13 cellular contexts compared by ENCODE assay signal in genomic region chr2:158045362-158045761, GRCh38. TPM values are rescaled to one million over a fixed set of nuclear protein-coding genes. Genes with fewer than 3 reads are reported as not detected.
A peak's percentile ranks its signal among the peaks of the same experiment; 100 is the strongest.
DNase-seq lines count a peak whose midpoint lies in the region; ATAC-seq lines count a peak whose summit lies in the region.
"Had no signal": no experiment of that assay in that cellular context is flagged by ENCODE, and none has a peak within 500 bp of the region (broad histone marks: within the 10 kb centered on the region; RNA-seq: fewer than 3 reads in every experiment).

No MANE protein-coding gene starts in this region.

- H3K4me3 Mint-ChIP-seq in activated CD8-positive, alpha-beta T cell treated with anti-CD3 and anti-CD28 coated beads, Interleukin-2, amount 10 ng/mL, durations not matched to agents 7 days and 5 days = no peak overlapping the region
- H3K4me3 Mint-ChIP-seq: nephron progenitor cell had no signal

- no peak overlapping the region for H3K27ac Mint-ChIP-seq in activated CD8-positive, alpha-beta T cell treated with anti-CD3 and anti-CD28 coated beads, Interleukin-2, amount 10 ng/mL, durations not matched to agents 7 days and 5 days

- POLR2A ChIA-PET in activated CD8-positive, alpha-beta T cell treated with anti-CD3 and anti-CD28 coated beads, Interleukin-2, amount 10 ng/mL, durations not matched to agents 7 days and 5 days (lab: Charles Lee) = no interaction called here

- no peaks in the 10 kb centered on the region for H3K36me3 Mint-ChIP-seq in activated CD8-positive, alpha-beta T cell treated with anti-CD3 and anti-CD28 coated beads, Interleukin-2, amount 10 ng/mL, durations not matched to agents 7 days and 5 days (ENCODE audit: low read depth)

- H3K4me1 Mint-ChIP-seq in activated CD8-positive, alpha-beta T cell treated with anti-CD3 and anti-CD28 coated beads, Interleukin-2, amount 10 ng/mL, durations not matched to agents 7 days and 5 days (ENCODE audit: low read depth) = no peaks in the 10 kb centered on the region

- H3K27me3 Mint-ChIP-seq in activated CD8-positive, alpha-beta T cell treated with anti-CD3 and anti-CD28 coated beads, Interleukin-2, amount 10 ng/mL, durations not matched to agents 7 days and 5 days (ENCODE audit: low read depth) = peaks cover 7% of the 10 kb centered on the region

- CTCF ChIA-PET in activated CD8-positive, alpha-beta T cell treated with anti-CD3 and anti-CD28 coated beads, Interleukin-2, amount 10 ng/mL, durations not matched to agents 7 days and 5 days (lab: Charles Lee) = no interaction called here

- H3K4me3 ChIP-seq in H7 (ENCODE audit: insufficient read depth, low read depth, low read length) = no peak overlapping the region

- H3K36me3 ChIP-seq in H7 (replicated peaks; ENCODE audit: control insufficient read depth, insufficient read depth, low read length) = no peaks in the 10 kb centered on the region

- peak; percentile 19 for DNase-seq in COLO668 (lab: John Stamatoyannopoulos, UW; ENCODE audit: unreplicated experiment)
- peak; percentile 45 for DNase-seq in H7
- DNase-seq in SK-MEL-5 (ENCODE audit: low read depth, low spot score) = peak; percentile 22
- DNase-seq in kidney tubule cell (ENCODE audit: low spot score) = peak; percentile 45
- no peak for DNase-seq in left cardiac atrium
- DNase-seq in GDM1 (lab: John Stamatoyannopoulos, UW) = no peak
- no peak for DNase-seq in activated CD8-positive, alpha-beta T cell treated with anti-CD3 and anti-CD28 coated beads, Interleukin-2, amount 10 ng/mL, durations not matched to agents 7 days and 5 days
- no peak for DNase-seq in stimulated activated CD4-positive, alpha-beta T cell treated with anti-CD3 and anti-CD28 coated beads, Interleukin-12 subunit alpha, Interleukin-12 subunit beta, amount 100 ng/mL, for 4 hours
- DNase-seq: aorta, NCI-H510A treated with DMSO at 0.1 percent for 48 hours, nephron progenitor cell, substantia nigra had no signal

- no peaks in the 10 kb centered on the region for H3K27me3 ChIP-seq in H7 (ENCODE audit: control insufficient read depth, insufficient read depth, low read length)

- intact Hi-C loops in left cardiac atrium (cut with DNase I) = no loop called here

- H3K9me3 Mint-ChIP-seq in activated CD8-positive, alpha-beta T cell treated with anti-CD3 and anti-CD28 coated beads, Interleukin-2, amount 10 ng/mL, durations not matched to agents 7 days and 5 days (ENCODE audit: insufficient read depth) = no peaks in the 10 kb centered on the region
- H3K9me3 Mint-ChIP-seq: nephron progenitor cell had no signal

- ATAC-seq in left cardiac atrium = no peak
- no peak for ATAC-seq in activated CD8-positive, alpha-beta T cell treated with anti-CD3 and anti-CD28 coated beads, Interleukin-2, amount 10 ng/mL, durations not matched to agents 7 days and 5 days

- in situ Hi-C loops in SK-MEL-5 (cut with HindIII; ENCODE audit: low pct_unique_long_range_greater_than_20kb, low sequenced_read_pairs) = no loop called here

RNA-seq across cellular contexts. Expression of gene UPP2, which starts 56.3 kb away (rescaled TPM):
- not detected in 2 replicates for total RNA-seq in H7 (2014; rRNA removed; shearing (Covaris generic))
- total RNA-seq in SK-MEL-5 (2014; rRNA removed; shearing (Covaris generic)) = not detected in 2 replicates
- polyA plus RNA-seq in SK-MEL-5 (2015; cell fraction: cytosol; rRNA removed) = not detected in 2 replicates
- not detected in 2 replicates for polyA plus RNA-seq in SK-MEL-5 (2015; cell fraction: nucleus; rRNA removed)
- total RNA-seq in left cardiac atrium = not detected
- total RNA-seq in activated CD8-positive, alpha-beta T cell treated with anti-CD3 and anti-CD28 coated beads, Interleukin-2, amount 10 ng/mL, durations not matched to agents 7 days and 5 days = not detected
- total RNA-seq: aorta, skeletal muscle tissue had no signal
- polyA plus RNA-seq: aorta had no signal

Comparison
In these comparisons a context has a peak if more than half of its experiments do, and no peak if none do; other contexts are left out.
1. DNase-seq: peak in COLO668 (single experiment), H7 (single experiment), SK-MEL-5 (single experiment) and kidney tubule cell (single experiment); none in left cardiac atrium (single experiment), GDM1 (single experiment), activated CD8-positive, alpha-beta T cell treated with anti-CD3 and anti-CD28 coated beads, Interleukin-2, amount 10 ng/mL, durations not matched to agents 7 days and 5 days (single experiment) and stimulated activated CD4-positive, alpha-beta T cell treated with anti-CD3 and anti-CD28 coated beads, Interleukin-12 subunit alpha, Interleukin-12 subunit beta, amount 100 ng/mL, for 4 hours (single experiment).